Comparison of ENCODE assay signal across 11 cellular contexts in the genomic region with DNA sequence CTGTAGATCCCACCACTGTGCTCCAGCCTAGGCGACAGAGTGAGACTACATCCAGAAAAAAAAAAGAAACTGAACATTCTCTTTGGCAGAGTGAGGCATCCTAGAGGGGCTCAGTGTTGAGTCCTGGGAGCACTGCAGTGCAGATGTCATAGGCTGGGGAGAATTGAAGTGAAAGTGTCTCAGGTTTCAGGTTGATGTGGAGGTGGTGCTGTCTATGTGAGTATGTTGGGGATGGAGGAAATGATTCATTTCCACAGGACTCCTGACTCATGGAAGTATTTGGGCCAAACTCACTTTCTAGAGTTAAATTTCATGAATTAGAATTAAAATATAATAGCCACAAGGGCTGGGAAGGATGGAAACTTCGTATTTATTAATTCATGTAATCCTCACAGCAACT.
DNase-seq lines count a peak whose midpoint lies in the region; ATAC-seq and FAIRE-seq lines count a peak whose summit lies in the region.
"Had no signal": no experiment of that assay in that cellular context is flagged by ENCODE, and none has a peak within 500 bp of the region (broad histone marks: within the 10 kb centered on the region; RNA-seq: fewer than 3 reads in every experiment).

No MANE protein-coding gene starts in this region.

- peak; percentile 94 for FAIRE-seq in RCC 7860 (lab: Jason Lieb, UNC)
- FAIRE-seq: HepG2 had no signal

- DNase-seq in stimulated activated CD4-positive, alpha-beta T cell treated with anti-CD3 and anti-CD28 coated beads, Interleukin-12 subunit alpha, Interleukin-12 subunit beta, amount 100 ng/mL, for 24 hours (ENCODE audit: low read depth in 2 of 2) = peak; percentile 5 to 19
- no peak for DNase-seq in stimulated activated CD4-positive, alpha-beta T cell treated with anti-CD3 and anti-CD28 coated beads, Interleukin-12 subunit alpha, Interleukin-12 subunit beta, amount 100 ng/mL, for 4 hours
- DNase-seq in RCC 7860 (ENCODE audit: low spot score) = peak; percentile 86
- DNase-seq in glomerular visceral epithelial cell (ENCODE audit: extremely low spot score) = peak; percentile 90
- DNase-seq in NK-92 (lab: John Stamatoyannopoulos, UW; ENCODE audit: unreplicated experiment) = no peak
- no peak for DNase-seq in SIG-M5 (lab: John Stamatoyannopoulos, UW)
- DNase-seq: activated CD4-positive, alpha-beta T cell treated with anti-CD3 and anti-CD28 coated beads, Interleukin-2, amount 50 U/mL, for 4 hours; left colon had no signal

- ATAC-seq in GM19467 (IDR thresholded peaks at IDR 0.05; ENCODE audit: unreplicated experiment) (no peak), HG03342 (IDR thresholded peaks at IDR 0.05; ENCODE audit: unreplicated experiment) (no peak)
- ATAC-seq: HepG2, left colon had no signal

Comparison
In these comparisons a context has a peak if more than half of its experiments do, and no peak if none do; other contexts are left out.
1. DNase-seq: peak in stimulated activated CD4-positive, alpha-beta T cell treated with anti-CD3 and anti-CD28 coated beads, Interleukin-12 subunit alpha, Interleukin-12 subunit beta, amount 100 ng/mL, for 24 hours (2 of 2), RCC 7860 (single experiment) and glomerular visceral epithelial cell (single experiment); none in stimulated activated CD4-positive, alpha-beta T cell treated with anti-CD3 and anti-CD28 coated beads, Interleukin-12 subunit alpha, Interleukin-12 subunit beta, amount 100 ng/mL, for 4 hours (single experiment), NK-92 (single experiment) and SIG-M5 (single experiment).